In the genomic region with DNA sequence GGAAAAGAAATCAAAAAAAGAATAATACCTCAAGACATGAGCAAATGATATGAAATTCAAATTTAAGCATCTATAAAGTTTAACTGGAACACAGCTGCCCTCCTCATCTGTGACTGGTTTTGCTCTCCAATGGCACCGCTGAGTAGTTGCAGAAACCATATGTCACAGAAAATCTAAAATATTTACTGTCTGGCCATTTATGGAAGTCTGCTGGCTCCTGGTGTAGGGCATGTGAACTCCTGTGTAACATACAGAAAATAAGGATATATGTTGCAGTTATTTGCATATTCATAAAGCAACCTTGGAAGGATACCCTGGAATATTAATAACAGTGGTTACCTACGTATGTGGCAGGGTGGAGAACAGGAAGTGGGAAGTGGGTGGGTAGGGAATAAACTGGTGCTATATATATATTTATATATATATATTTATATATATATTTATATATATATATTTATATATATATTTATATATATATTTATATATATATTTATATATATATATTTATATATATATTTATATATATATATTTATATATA, we compare ENCODE assay signal across 19 cellular contexts. TPM values are rescaled to one million over a fixed set of nuclear protein-coding genes. Genes with fewer than 3 reads are reported as not detected.
A peak's percentile ranks its signal among the peaks of the same experiment; 100 is the strongest.
DNase-seq lines count a peak whose midpoint lies in the region; ATAC-seq and TF ChIP-seq lines count a peak whose summit lies in the region.
"Had no signal": no experiment of that assay in that cellular context is flagged by ENCODE, and none has a peak within 500 bp of the region (broad histone marks: within the 10 kb centered on the region; RNA-seq: fewer than 3 reads in every experiment).

No MANE protein-coding gene starts in this region.

- peak; percentile 12 for TF ChIP-seq CTCF in foreskin keratinocyte (conservative IDR thresholded peaks at IDR 0.05)
- TF ChIP-seq CTCF in tibial artery (IDR thresholded peaks at IDR 0.05): no peak
- TF ChIP-seq CTCF in endodermal cell (conservative IDR thresholded peaks at IDR 0.05): no peak

- H3K27ac ChIP-seq in foreskin keratinocyte (no peak overlapping the region), tibial artery (peak overlapping the region; percentile 18 to 38), endodermal cell (ENCODE audit: low read depth, low read length) (no peak overlapping the region)
- H3K27ac ChIP-seq: 22Rv1, BLaER1, pancreas, VCaP had no signal

- H3K9me3 ChIP-seq in tibial artery: no peaks in the 10 kb centered on the region
- H3K9me3 ChIP-seq in endodermal cell (ENCODE audit: control insufficient read depth, low read length): no peaks in the 10 kb centered on the region
- H3K9me3 ChIP-seq: BLaER1, pancreas had no signal

- H3K36me3 ChIP-seq in tibial artery (no peaks in the 10 kb centered on the region), endodermal cell (ENCODE audit: control insufficient read depth, insufficient read depth, low read length) (no peaks in the 10 kb centered on the region)
- H3K36me3 ChIP-seq: BLaER1, pancreas had no signal

- ATAC-seq in SK-N-SH treated with all-trans-retinoic acid at 6 μM for 48 hours (peak; percentile 42), foreskin keratinocyte (no peak), GM21786 (IDR thresholded peaks at IDR 0.05; ENCODE audit: unreplicated experiment) (no peak)
- ATAC-seq: activated CD8-positive, alpha-beta T cell treated with anti-CD3 and anti-CD28 coated beads for 36 hours; pancreas had no signal

- no peak overlapping the region for H3K9ac ChIP-seq in endodermal cell (ENCODE audit: extremely low read depth, low read length, poor library complexity, severe bottlenecking)
- H3K9ac ChIP-seq: BLaER1 had no signal

- H3K27me3 Mint-ChIP-seq in endodermal cell (ENCODE audit: insufficient read depth): no peaks in the 10 kb centered on the region

- peak overlapping the region in 1 of 2 donors; percentile 3 for H3K4me3 ChIP-seq in tibial artery
- no peak overlapping the region for H3K4me3 ChIP-seq in endodermal cell (ENCODE audit: low read length)
- H3K4me3 ChIP-seq: BLaER1, pancreas had no signal

- no peak overlapping the region for H3K27ac Mint-ChIP-seq in endodermal cell
- H3K27ac Mint-ChIP-seq: activated CD8-positive, alpha-beta T cell treated with anti-CD3 and anti-CD28 coated beads for 36 hours; activated T-cell treated with anti-CD3 and anti-CD28 coated beads, Interleukin-2, amount 50 U/mL, for 24 hours had no signal

- no peaks in the 10 kb centered on the region for H3K9me3 Mint-ChIP-seq in endodermal cell
- H3K9me3 Mint-ChIP-seq: activated CD8-positive, alpha-beta T cell treated with anti-CD3 and anti-CD28 coated beads for 36 hours; activated T-cell treated with anti-CD3 and anti-CD28 coated beads, Interleukin-2, amount 50 U/mL, for 24 hours; brain; dendritic cell treated with granulocyte-macrophage colony-stimulating factor and Interleukin-4, amounts not matched to agents 40 ng/mL and 50 ng/mL, for 4 days had no signal

- intact Hi-C loops in tibial artery (cut with DNase I; ENCODE audit: low total_unique reads): no loop called here

- H3K27me3 ChIP-seq in foreskin keratinocyte (no peaks in the 10 kb centered on the region), tibial artery (no peaks in the 10 kb centered on the region), endodermal cell (ENCODE audit: control insufficient read depth, insufficient read depth, low read length, poor library complexity, severe bottlenecking) (no peaks in the 10 kb centered on the region)
- H3K27me3 ChIP-seq: BLaER1, pancreas had no signal

- H3K4me3 Mint-ChIP-seq in endodermal cell: no peak overlapping the region
- H3K4me3 Mint-ChIP-seq: activated CD8-positive, alpha-beta T cell treated with anti-CD3 and anti-CD28 coated beads for 36 hours; activated T-cell treated with anti-CD3 and anti-CD28 coated beads, Interleukin-2, amount 50 U/mL, for 24 hours; dendritic cell treated with granulocyte-macrophage colony-stimulating factor and Interleukin-4, amounts not matched to agents 40 ng/mL and 50 ng/mL, for 4 days had no signal

- peaks cover 6% of the 10 kb centered on the region for H3K4me1 Mint-ChIP-seq in endodermal cell

- H3K36me3 Mint-ChIP-seq in endodermal cell (ENCODE audit: low read depth): no peaks in the 10 kb centered on the region
- H3K36me3 Mint-ChIP-seq: brain had no signal

- H3K4me1 ChIP-seq in foreskin keratinocyte: peaks cover 34% of the 10 kb centered on the region
- H3K4me1 ChIP-seq in tibial artery: peaks cover 0 to 81% (median 52%) of the 10 kb centered on the region in 4 donors
- H3K4me1 ChIP-seq in endodermal cell (ENCODE audit: control insufficient read depth, insufficient read depth, low read length): no peaks in the 10 kb centered on the region
- H3K4me1 ChIP-seq: BLaER1, pancreas had no signal

- DNase-seq in DMS53 (lab: John Stamatoyannopoulos, UW) (peak; percentile 35), DMS53 treated with DMSO at 0.1 percent for 48 hours (lab: John Stamatoyannopoulos, UW; ENCODE audit: unreplicated experiment) (no peak), foreskin keratinocyte (no peak), tibial artery (no peak), endodermal cell (no peak), NCI-H2081 treated with DMSO at 0.1 percent for 48 hours (lab: John Stamatoyannopoulos, UW) (no peak)
- DNase-seq: activated CD8-positive, alpha-beta T cell treated with anti-CD3 and anti-CD28 coated beads for 36 hours; activated naive CD4-positive, alpha-beta T cell treated with anti-CD3 and anti-CD28 coated beads, Interleukin-2, amount 50 U/mL, for 16 hours; activated T-cell treated with anti-CD3 and anti-CD28 coated beads, Interleukin-2, amount 50 U/mL, for 24 hours; GF-D8; NCI-H1105 treated with DMSO at 0.1 percent for 48 hours; pancreas had no signal

- WGBS in endodermal cell (ENCODE audit: insufficient coverage in 1 of 2, insufficient read length in 1 of 2), 2 experiments: 92 to 100% methylated on average over 1 to 2 of the region's 2 CpGs

TF ChIP-seq in SK-N-SH treated with all-trans-retinoic acid at 6 μM for 48 hours, 23 proteins besides CTCF, POLR2A, EP300 and RAD21:
- TF ChIP-seq OSR1 (CRISPR knock-in tag; IDR thresholded peaks at IDR 0.05) (no peak), RARB (CRISPR knock-in tag; IDR thresholded peaks at IDR 0.05) (no peak), SNAI2 (CRISPR knock-in tag; IDR thresholded peaks at IDR 0.05) (no peak), ESRRG (CRISPR knock-in tag; IDR thresholded peaks at IDR 0.05) (no peak), TCF4 (CRISPR knock-in tag; IDR thresholded peaks at IDR 0.05; ENCODE audit: borderline replicate concordance) (no peak), ZFP30 (CRISPR knock-in tag; IDR thresholded peaks at IDR 0.05) (no peak), BACH2 (CRISPR knock-in tag; IDR thresholded peaks at IDR 0.05; ENCODE audit: borderline replicate concordance) (no peak), CSDC2 (CRISPR knock-in tag; IDR thresholded peaks at IDR 0.05) (no peak), ARNTL (CRISPR knock-in tag; IDR thresholded peaks at IDR 0.05; ENCODE audit: borderline replicate concordance, low read depth) (no peak), ZNF8 (CRISPR knock-in tag; IDR thresholded peaks at IDR 0.05) (no peak), TOX (CRISPR knock-in tag; IDR thresholded peaks at IDR 0.05; ENCODE audit: borderline replicate concordance) (no peak), ZNF565 (CRISPR knock-in tag; conservative IDR thresholded peaks at IDR 0.05; ENCODE audit: low read depth) (no peak)
- TF ChIP-seq, protein P1, sequence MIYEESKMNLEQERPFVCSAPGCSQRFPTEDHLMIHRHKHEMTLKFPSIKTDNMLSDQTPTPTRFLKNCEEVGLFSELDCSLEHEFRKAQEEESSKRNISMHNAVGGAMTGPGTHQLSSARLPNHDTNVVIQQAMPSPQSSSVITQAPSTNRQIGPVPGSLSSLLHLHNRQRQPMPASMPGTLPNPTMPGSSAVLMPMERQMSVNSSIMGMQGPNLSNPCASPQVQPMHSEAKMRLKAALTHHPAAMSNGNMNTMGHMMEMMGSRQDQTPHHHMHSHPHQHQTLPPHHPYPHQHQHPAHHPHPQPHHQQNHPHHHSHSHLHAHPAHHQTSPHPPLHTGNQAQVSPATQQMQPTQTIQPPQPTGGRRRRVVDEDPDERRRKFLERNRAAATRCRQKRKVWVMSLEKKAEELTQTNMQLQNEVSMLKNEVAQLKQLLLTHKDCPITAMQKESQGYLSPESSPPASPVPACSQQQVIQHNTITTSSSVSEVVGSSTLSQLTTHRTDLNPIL (CRISPR knock-in tag; IDR thresholded peaks at IDR 0.05; ENCODE audit: low read depth): no peak

RNA-seq across cellular contexts. Expression of a gene that starts 48.3 kb away (rescaled TPM):
- total RNA-seq in foreskin keratinocyte: 78.2 and 131 TPM in 2 replicates
- polyA plus RNA-seq in foreskin keratinocyte: 26.5 and 35.0 TPM in 2 replicates
- total RNA-seq in endodermal cell: 1 to 10 TPM; 1.7 to 2.9 TPM
- polyA plus RNA-seq in endodermal cell (2013, experiment 1 of 2): 2.4 TPM
- polyA plus RNA-seq in endodermal cell (2013, experiment 2 of 2): 2.8 TPM

Comparison
In these comparisons a context has a peak if more than half of its experiments do, and no peak if none do; other contexts are left out.
1. H3K27ac ChIP-seq: peak in tibial artery (2 of 2); none in foreskin keratinocyte (single experiment) and endodermal cell (single experiment).
2. RNA of a gene that starts 48.3 kb away (total RNA-seq): 78.2 to 131 TPM in foreskin keratinocyte; 1.7 to 2.9 TPM in endodermal cell; every median in the first group is over 10 times any median in the second.